8 cellular contexts compared by ENCODE assay signal in genomic region chr17:37844158-37844976, GRCh38.
DNase-seq lines count a peak whose midpoint lies in the region; ATAC-seq, FAIRE-seq and TF ChIP-seq lines count a peak whose summit lies in the region.

No MANE protein-coding gene starts in this region.

- H3K4me1 Mint-ChIP-seq in endodermal cell (peaks cover 2% of the 10 kb centered on the region), naive B cell (peaks cover 23 to 38% (median 32%) of the 10 kb centered on the region in 3 donors)

- H3K36me3 Mint-ChIP-seq in endodermal cell (ENCODE audit: low read depth) (no peaks in the 10 kb centered on the region), naive B cell (no peaks in the 10 kb centered on the region)

- no peak overlapping the region for H3K9ac ChIP-seq in endodermal cell (ENCODE audit: extremely low read depth, low read length, poor library complexity, severe bottlenecking)

- H3K4me3 ChIP-seq in A673 (ENCODE audit: low read depth, low read length, poor library complexity, severe bottlenecking) = no peak overlapping the region
- no peak overlapping the region for H3K4me3 ChIP-seq in endodermal cell (ENCODE audit: low read length)

- H3K27me3 Mint-ChIP-seq in endodermal cell (ENCODE audit: insufficient read depth) (peaks cover 12% of the 10 kb centered on the region), naive B cell (no peaks in the 10 kb centered on the region)

- H3K4me3 Mint-ChIP-seq in endodermal cell (peak overlapping the region; percentile 47), naive B cell (peak overlapping the region; percentile 76 to 93 (median 90))

- no peaks in the 10 kb centered on the region for H3K9me3 ChIP-seq in A673 (ENCODE audit: low read depth, low read length, poor library complexity, severe bottlenecking)
- no peaks in the 10 kb centered on the region for H3K9me3 ChIP-seq in endodermal cell (ENCODE audit: control insufficient read depth, low read length)

- FAIRE-seq in frontal cortex (lab: Jason Lieb, UNC) = no peak

- TF ChIP-seq CTCF in A673 (conservative IDR thresholded peaks at IDR 0.05; ENCODE audit: low read depth, low read length) (peak; percentile 43), endodermal cell (conservative IDR thresholded peaks at IDR 0.05) (peak; percentile 88)

- CTCF ChIA-PET in A673 (lab: Charles Lee) = interaction anchor here (0.6 kb wide), 1 partner anchor 628 kb away, joined by 11 read pairs; no protein-coding TSS in a partner anchor

- H3K27ac ChIP-seq in A673 (ENCODE audit: low read depth, low read length, poor library complexity, severe bottlenecking) (no peak overlapping the region), endodermal cell (ENCODE audit: low read depth, low read length) (no peak overlapping the region), substantia nigra (ENCODE audit: low read depth, low read length, poor library complexity, severe bottlenecking) (peak overlapping the region; percentile 42)

- H3K4me1 ChIP-seq in A673 (ENCODE audit: insufficient read depth, low read length, poor library complexity, severe bottlenecking) = no peaks in the 10 kb centered on the region
- H3K4me1 ChIP-seq in endodermal cell (ENCODE audit: control insufficient read depth, insufficient read depth, low read length) = no peaks in the 10 kb centered on the region

- H3K9me3 Mint-ChIP-seq in endodermal cell (no peaks in the 10 kb centered on the region), naive B cell (peaks cover 0 to 2% (median 0%) of the 10 kb centered on the region in 7 donors)

- 34 to 37% methylated on average over 24 to 29 of the region's 29 CpGs for WGBS in endodermal cell (ENCODE audit: insufficient coverage in 1 of 2, insufficient read length in 1 of 2), 2 experiments

- H3K36me3 ChIP-seq in A673 (ENCODE audit: insufficient read depth, low read length, poor library complexity, severe bottlenecking) (no peaks in the 10 kb centered on the region), endodermal cell (ENCODE audit: control insufficient read depth, insufficient read depth, low read length) (no peaks in the 10 kb centered on the region)

- BruUV-seq in A673 (replicated peaks; lab: Mats Ljungman, UMichigan) = no TSS peak

- intact Hi-C loops in A673 (cut with micrococcal nuclease; ENCODE audit: unreplicated experiment) = no loop called here

- H3K27me3 ChIP-seq in A673 (replicated peaks; ENCODE audit: insufficient read depth, low read depth, low read length, poor library complexity) (no peaks in the 10 kb centered on the region), endodermal cell (ENCODE audit: control insufficient read depth, insufficient read depth, low read length, poor library complexity, severe bottlenecking) (peaks cover 13% of the 10 kb centered on the region)

- POLR2A ChIA-PET in A673 (lab: Charles Lee; ENCODE audit: low non-redundant PET) = no interaction called here

- H3K27ac Mint-ChIP-seq in endodermal cell = no peak overlapping the region
- peak overlapping the region; percentile 76 to 96 (median 90) for H3K27ac Mint-ChIP-seq in naive B cell

- ATAC-seq in GM19043 (IDR thresholded peaks at IDR 0.05; ENCODE audit: low read depth, unreplicated experiment) = peak; percentile 70
- ATAC-seq in naive B cell (ENCODE audit: low read depth in 2 of 2) = peak; percentile 80 to 81

- DNase-seq in A673 (ENCODE audit: low spot score) = peak; percentile 3
- peak; percentile 57 to 59 for DNase-seq in Kasumi-1 (lab: John Stamatoyannopoulos, UW)
- peak; percentile 64 to 72 for DNase-seq in activated CD4-positive, alpha-beta T cell treated with anti-CD3 and anti-CD28 coated beads, Interleukin-2, amount 50 U/mL, for 48 hours
- DNase-seq in endodermal cell = peak; percentile 97
- peak; percentile 55 for DNase-seq in naive B cell
- DNase-seq in substantia nigra (lab: John Stamatoyannopoulos, UW) = peak in 22 of 49 donors; percentile 4 to 44 (median 20)
- DNase-seq in frontal cortex (ENCODE audit: low spot score in 2 of 2) = no peak

Comparison
In these comparisons a context has a peak if more than half of its experiments do, and no peak if none do; other contexts are left out.
1. DNase-seq: peak in A673 (single experiment), Kasumi-1 (2 of 2), activated CD4-positive, alpha-beta T cell treated with anti-CD3 and anti-CD28 coated beads, Interleukin-2, amount 50 U/mL, for 48 hours (2 of 2), endodermal cell (single experiment) and naive B cell (single experiment); none in frontal cortex (0 of 2).